In the genomic region with DNA sequence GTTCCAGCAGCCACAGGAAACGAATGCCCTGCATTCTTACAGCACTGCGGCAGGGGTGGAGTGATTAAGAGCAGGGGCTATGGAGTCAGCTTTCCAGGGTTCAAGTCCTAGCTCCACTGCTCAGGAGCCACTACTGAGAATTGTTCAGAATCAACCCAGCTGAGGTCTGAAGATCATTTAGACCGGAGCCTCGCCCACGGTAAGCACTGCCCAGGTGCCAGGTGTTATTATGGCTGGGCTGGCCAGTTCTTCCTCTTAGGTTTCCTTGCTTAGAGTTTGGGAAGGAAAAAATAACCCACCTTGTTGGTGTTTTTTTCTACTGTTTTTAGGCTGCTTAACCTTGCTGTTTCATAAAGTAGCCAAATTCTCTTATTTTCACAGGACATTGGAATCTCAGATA, we compare ENCODE assay signal across 21 cellular contexts. TPM values are rescaled to one million over a fixed set of nuclear protein-coding genes. Genes with fewer than 3 reads are reported as not detected.
A peak's percentile ranks its signal among the peaks of the same experiment; 100 is the strongest.
DNase-seq lines count a peak whose midpoint lies in the region; ATAC-seq, FAIRE-seq and TF ChIP-seq lines count a peak whose summit lies in the region.
"Had no signal": no experiment of that assay in that cellular context is flagged by ENCODE, and none has a peak within 500 bp of the region (broad histone marks: within the 10 kb centered on the region; RNA-seq: fewer than 3 reads in every experiment).

No MANE protein-coding gene starts in this region.

- H2AK5ac ChIP-seq in mesenchymal stem cell (ENCODE audit: low read length, severe bottlenecking): no peak overlapping the region

- peaks cover 4% of the 10 kb centered on the region for H3K9me2 ChIP-seq in GM23338 (ENCODE audit: insufficient read depth)

- no peak overlapping the region for H4K8ac ChIP-seq in mesenchymal stem cell (ENCODE audit: low read length)

- no peak overlapping the region for H3K14ac ChIP-seq in mesenchymal stem cell (ENCODE audit: low read length in 2 of 2)

- H3K4me3 Mint-ChIP-seq in GM23338: no peak overlapping the region
- H3K4me3 Mint-ChIP-seq in activated T-helper 17 cell treated with anti-CD3 and anti-CD28 coated beads, Interleukin-2, amount 50 U/mL, for 72 hours: no peak overlapping the region
- H3K4me3 Mint-ChIP-seq: CD4-positive, alpha-beta memory T cell; HFFc6 had no signal

- peaks cover 2% of the 10 kb centered on the region; the same call in 2 of the 3 replicates for H3K4me1 Mint-ChIP-seq in GM23338
- no peaks in the 10 kb centered on the region for H3K4me1 Mint-ChIP-seq in activated T-helper 17 cell treated with anti-CD3 and anti-CD28 coated beads, Interleukin-2, amount 50 U/mL, for 72 hours

- H4K20me1 ChIP-seq in GM23338 (replicated peaks; ENCODE audit: insufficient read depth): no peaks in the 10 kb centered on the region

- H3K4ac ChIP-seq in mesenchymal stem cell (ENCODE audit: low read depth in 1 of 2, low read length in 2 of 2): no peak overlapping the region

- DNase-seq in GM23338 (ENCODE audit: low spot score) (peak; percentile 11), bronchial epithelial cell (ENCODE audit: low read depth) (no peak), mesenchymal stem cell (no peak), urothelium cell line (ENCODE audit: low spot score) (no peak), GM12891 (ENCODE audit: insufficient read length, low spot score) (no peak)
- DNase-seq in stimulated activated CD4-positive, alpha-beta T cell treated with anti-CD3 and anti-CD28 coated beads, Interleukin-2, amount 100 ng/mL, for 48 hours: no peak
- DNase-seq: 8988T; ACHN; C1 segment of cervical spinal cord; Calu3; CD4-positive, alpha-beta memory T cell; COR-L47; DMS53; DMS79 treated with DMSO at 0.1 percent for 48 hours; GOT3; HFFc6 had no signal

- H2BK5ac ChIP-seq in mesenchymal stem cell (ENCODE audit: low read depth, low read length, poor library complexity, severe bottlenecking): peak overlapping the region; percentile 5

- no peaks in the 10 kb centered on the region for H3K79me2 ChIP-seq in GM23338 (replicated peaks; ENCODE audit: insufficient read depth)

- FAIRE-seq in bronchial epithelial cell (lab: Jason Lieb, UNC) (peak; percentile 62), urothelium cell line (lab: Jason Lieb, UNC) (peak; percentile 40), GM12891 (lab: Jason Lieb, UNC) (no peak)
- FAIRE-seq: A549, GM12892, H54 had no signal

- H3K27me3 ChIP-seq in GM23338 (ENCODE audit: insufficient read depth) (peaks cover 19% of the 10 kb centered on the region), bronchial epithelial cell (ENCODE audit: control insufficient read depth, insufficient read depth, low read length) (no peaks in the 10 kb centered on the region), mesenchymal stem cell (ENCODE audit: control insufficient read depth in 1 of 2, insufficient read depth in 1 of 2, low read length in 2 of 2) (peaks cover 37 to 39% of the 10 kb centered on the region in 2 experiments)

- WGBS in mesenchymal stem cell: 88% methylated on average over 4 of the region's 5 CpGs

- H3K27ac ChIP-seq in GM23338 (ENCODE audit: low read depth) (no peak overlapping the region), mesenchymal stem cell (ENCODE audit: low read length, poor library complexity, severe bottlenecking) (no peak overlapping the region)
- H3K27ac ChIP-seq: A549 had no signal

- peaks cover 18% of the 10 kb centered on the region for H3K9me3 Mint-ChIP-seq in GM23338
- no peaks in the 10 kb centered on the region for H3K9me3 Mint-ChIP-seq in activated T-helper 17 cell treated with anti-CD3 and anti-CD28 coated beads, Interleukin-2, amount 50 U/mL, for 72 hours
- H3K9me3 Mint-ChIP-seq: CD4-positive, alpha-beta memory T cell; HFFc6 had no signal

- H3K4me1 ChIP-seq in GM23338 (ENCODE audit: insufficient read depth): peaks cover 3% of the 10 kb centered on the region; the same call in 1 of the 2 replicates
- peaks cover 8% of the 10 kb centered on the region for H3K4me1 ChIP-seq in mesenchymal stem cell (ENCODE audit: control insufficient read depth, insufficient read depth, low read depth, low read length)

- H2BK15ac ChIP-seq in mesenchymal stem cell (ENCODE audit: low read depth, poor library complexity, severe bottlenecking): no peak overlapping the region

- TF ChIP-seq POLR2A in GM12891 (IDR thresholded peaks at IDR 0.05; ENCODE audit: low read depth, low read length): no peak

- H2BK120ac ChIP-seq in mesenchymal stem cell (ENCODE audit: low read depth, low read length): no peak overlapping the region

- no peaks in the 10 kb centered on the region for H3K79me1 ChIP-seq in mesenchymal stem cell (replicated peaks; ENCODE audit: low read length, poor library complexity, severe bottlenecking)

- TF ChIP-seq CTCF in GM23338 (conservative IDR thresholded peaks at IDR 0.05; ENCODE audit: low read depth in 2 of 2): no peak
- no peak for TF ChIP-seq CTCF in bronchial epithelial cell (IDR thresholded peaks at IDR 0.05; ENCODE audit: insufficient read depth, low read length, severe bottlenecking)

- ATAC-seq in GM23338: no peak
- ATAC-seq in activated T-helper 17 cell treated with anti-CD3 and anti-CD28 coated beads, Interleukin-2, amount 50 U/mL, for 72 hours (replicated peaks): no peak
- ATAC-seq: A549 had no signal

- H3K4me3 ChIP-seq in GM23338 (no peak overlapping the region), bronchial epithelial cell (ENCODE audit: low read depth, low read length) (no peak overlapping the region), mesenchymal stem cell (ENCODE audit: insufficient read depth in 1 of 2, low read depth in 1 of 2, low read length in 2 of 2) (no peak overlapping the region)
- H3K4me3 ChIP-seq: A549, HAP-1 had no signal

- no peaks in the 10 kb centered on the region for H3F3A ChIP-seq in GM23338 (replicated peaks; ENCODE audit: low read depth)

- H3K23ac ChIP-seq in mesenchymal stem cell (ENCODE audit: low read length in 2 of 2): no peak overlapping the region

- no peaks in the 10 kb centered on the region for H3K36me3 ChIP-seq in GM23338 (ENCODE audit: insufficient read depth)
- H3K36me3 ChIP-seq in bronchial epithelial cell (ENCODE audit: control insufficient read depth, insufficient read depth, low read length): no peaks in the 10 kb centered on the region
- no peaks in the 10 kb centered on the region for H3K36me3 ChIP-seq in mesenchymal stem cell (ENCODE audit: control insufficient read depth in 1 of 2, insufficient read depth in 2 of 2, low read depth in 1 of 2, low read length in 2 of 2)
- H3K36me3 ChIP-seq: HAP-1 had no signal

- no peak overlapping the region for H4K91ac ChIP-seq in mesenchymal stem cell (ENCODE audit: low read length)

- H3K18ac ChIP-seq in mesenchymal stem cell (ENCODE audit: low read depth in 1 of 2, low read length in 2 of 2): no peak overlapping the region

- peaks cover 8% of the 10 kb centered on the region for H3K27me3 Mint-ChIP-seq in GM23338 (ENCODE audit: insufficient read depth, low read depth, poor library complexity)
- H3K27me3 Mint-ChIP-seq in activated T-helper 17 cell treated with anti-CD3 and anti-CD28 coated beads, Interleukin-2, amount 50 U/mL, for 72 hours: no peaks in the 10 kb centered on the region

- H3K9ac ChIP-seq in mesenchymal stem cell (ENCODE audit: low read length): no peak overlapping the region

- no peak overlapping the region for H3K27ac Mint-ChIP-seq in GM23338
- H3K27ac Mint-ChIP-seq in activated T-helper 17 cell treated with anti-CD3 and anti-CD28 coated beads, Interleukin-2, amount 50 U/mL, for 72 hours: no peak overlapping the region
- H3K27ac Mint-ChIP-seq: HFFc6 had no signal

- H3K36me3 Mint-ChIP-seq in GM23338 (ENCODE audit: low read depth): peaks cover 10% of the 10 kb centered on the region; the same call in 2 of the 3 replicates
- peaks cover 7% of the 10 kb centered on the region for H3K36me3 Mint-ChIP-seq in activated T-helper 17 cell treated with anti-CD3 and anti-CD28 coated beads, Interleukin-2, amount 50 U/mL, for 72 hours (ENCODE audit: low read depth)

- H3K4me2 ChIP-seq in GM23338: no peak overlapping the region
- no peak overlapping the region for H3K4me2 ChIP-seq in mesenchymal stem cell (ENCODE audit: low read length, poor library complexity, severe bottlenecking)
- H3K4me2 ChIP-seq: A549 had no signal

- H2BK12ac ChIP-seq in mesenchymal stem cell (ENCODE audit: low read length in 2 of 2): no peak overlapping the region

- H3K9me3 ChIP-seq in mesenchymal stem cell (ENCODE audit: control insufficient read depth, low read length): no peaks in the 10 kb centered on the region
- H3K9me3 ChIP-seq: A549, HAP-1 had no signal

- H2AFZ ChIP-seq in GM23338 (peak overlapping the region; percentile 43), mesenchymal stem cell (ENCODE audit: low read depth, low read length) (no peak overlapping the region)

TF ChIP-seq in GM23338, 12 proteins besides CTCF, POLR2A, EP300 and RAD21 (continues in another document):
- no peak for TF ChIP-seq JUNB (IDR thresholded peaks at IDR 0.05; ENCODE audit: unreplicated experiment)

TF ChIP-seq in GM12891, 5 proteins besides CTCF, POLR2A, EP300 and RAD21:
- no peak for TF ChIP-seq POU2F2 (IDR thresholded peaks at IDR 0.05; ENCODE audit: low read depth, low read length)
- TF ChIP-seq PAX5 (IDR thresholded peaks at IDR 0.05; ENCODE audit: insufficient read depth, low read length, severe bottlenecking): no peak
- TF ChIP-seq POLR2AphosphoS5 (IDR thresholded peaks at IDR 0.05; ENCODE audit: low read depth, low read length): no peak
- no peak for TF ChIP-seq SPI1 (IDR thresholded peaks at IDR 0.05; ENCODE audit: low read depth, low read length)
- no peak for TF ChIP-seq TAF1 (IDR thresholded peaks at IDR 0.05; ENCODE audit: low read depth, low read length)

RNA-seq across cellular contexts. Expression of a gene that starts 4.8 kb away (rescaled TPM):
- 15.8 and 24.9 TPM in 2 replicates for total RNA-seq in GM23338 (2014; rRNA removed; shearing (Covaris generic))
- polyA plus RNA-seq in GM23338 (2016; fragmentation: Nextera tagmentation; extraction: Ambion mirVana): 5.5 and 6.6 TPM in 2 replicates
- 12.4 and 18.1 TPM in 2 replicates for total RNA-seq in bronchial epithelial cell
- 4.0 TPM for polyA plus RNA-seq in mesenchymal stem cell (2013, experiment 1 of 2)
- polyA plus RNA-seq in mesenchymal stem cell (2013, experiment 2 of 2): 4.3 TPM
- 10 to 100 TPM; 51.9 to 62.5 TPM for total RNA-seq in activated T-helper 17 cell treated with anti-CD3 and anti-CD28 coated beads, Interleukin-2, amount 50 U/mL, for 72 hours
- polyA plus RNA-seq in GM12891 (2012; ENCODE audit: low read depth, missing spikeins): 9.0 TPM
